In genomic region chr19:11377237-11377636, GRCh38 we compare ENCODE assay signal across 8 cellular contexts. TPM values are rescaled to one million over a fixed set of nuclear protein-coding genes. Genes with fewer than 3 reads are reported as not detected.
DNase-seq lines count a peak whose midpoint lies in the region; ATAC-seq and TF ChIP-seq lines count a peak whose summit lies in the region.

No MANE protein-coding gene starts in this region.

- POLR2A ChIA-PET in T-cell (lab: Charles Lee): interaction anchor here in 1 of 2 donors (0.6 to 0.8 kb wide), 2 partner anchors 95 to 711 kb away, joined by 4 to 7 read pairs; no protein-coding TSS in a partner anchor

- TF ChIP-seq CTCF in left ventricle myocardium inferior (IDR thresholded peaks at IDR 0.05; ENCODE audit: borderline replicate concordance) (no peak), heart right ventricle (IDR thresholded peaks at IDR 0.05) (no peak)

- peaks cover 5% of the 10 kb centered on the region for H3K36me3 Mint-ChIP-seq in T-cell
- H3K36me3 Mint-ChIP-seq in stimulated activated naive B cell treated with anti-CD40 and anti-IgM and Interleukin-4, amounts not matched to agents 10 μg/mL and 1 μg/mL and 100 μg/mL, for 72 hours: peaks cover 10 to 12% of the 10 kb centered on the region in 2 donors

- no peak for ATAC-seq in heart right ventricle
- ATAC-seq in T-cell (replicated peaks in 1 of 4): no peak
- ATAC-seq in stimulated activated naive B cell treated with anti-CD40 and anti-IgM and Interleukin-4, amounts not matched to agents 10 μg/mL and 1 μg/mL and 100 μg/mL, for 72 hours (replicated peaks): no peak
- no peak for ATAC-seq in GM21381 (IDR thresholded peaks at IDR 0.05; ENCODE audit: unreplicated experiment)
- no peak for ATAC-seq in GM19455 (IDR thresholded peaks at IDR 0.05; ENCODE audit: unreplicated experiment)

- H3K9me3 ChIP-seq in left ventricle myocardium inferior (replicated peaks): no peaks in the 10 kb centered on the region
- no peaks in the 10 kb centered on the region for H3K9me3 ChIP-seq in heart right ventricle
- no peaks in the 10 kb centered on the region for H3K9me3 ChIP-seq in esophagus (ENCODE audit: control insufficient read depth in 2 of 2, insufficient read depth in 1 of 2, low read depth in 1 of 2, low read length in 1 of 2)

- H3K27ac ChIP-seq in left ventricle myocardium inferior (replicated peaks) (peak overlapping the region; percentile 97), heart right ventricle (peak overlapping the region in 4 of 10 donors; percentile 10 to 95 (median 68)), esophagus (ENCODE audit: low read depth in 2 of 2, low read length in 1 of 2) (peak overlapping the region; percentile 17 to 66)

- peak overlapping the region in 2 of 3 donors; percentile 28 to 45 for H3K4me3 Mint-ChIP-seq in T-cell
- peak overlapping the region; percentile 45 to 70 for H3K4me3 Mint-ChIP-seq in stimulated activated naive B cell treated with anti-CD40 and anti-IgM and Interleukin-4, amounts not matched to agents 10 μg/mL and 1 μg/mL and 100 μg/mL, for 72 hours

- H3K27me3 ChIP-seq in left ventricle myocardium inferior (ENCODE audit: low read depth) (peaks cover under 1% of the 10 kb centered on the region), heart right ventricle (peaks cover 0 to 5% (median 0%) of the 10 kb centered on the region in 7 donors), esophagus (ENCODE audit: control insufficient read depth in 1 of 2, insufficient read depth in 2 of 2, low read length in 2 of 2) (no peaks in the 10 kb centered on the region)

- H3K36me3 ChIP-seq in left ventricle myocardium inferior (no peaks in the 10 kb centered on the region), heart right ventricle (peaks cover 0 to 13% (median 0%) of the 10 kb centered on the region in 9 donors), esophagus (ENCODE audit: control insufficient read depth in 2 of 2, insufficient read depth in 2 of 2, low read length in 1 of 2) (peaks cover 0 to 4% of the 10 kb centered on the region in 2 donors)

- H3K4me3 ChIP-seq in left ventricle myocardium inferior (no peak overlapping the region), heart right ventricle (no peak overlapping the region), esophagus (ENCODE audit: low read depth in 1 of 2, low read length in 2 of 2) (no peak overlapping the region)

- intact Hi-C loops in left ventricle myocardium inferior (cut with micrococcal nuclease): no loop called here
- intact Hi-C loops in heart right ventricle (cut with DNase I): loop anchor here in 3 of 10 donors (5.0 to 10.0 kb wide), 4 partner anchors 70 to 218 kb away; partner anchors contain the start of genes TSPAN16 (in 1 of the 3) and ZNF627 (in 1 of the 3)

- no peaks in the 10 kb centered on the region for H3K9me3 Mint-ChIP-seq in T-cell
- H3K9me3 Mint-ChIP-seq in stimulated activated naive B cell treated with anti-CD40 and anti-IgM and Interleukin-4, amounts not matched to agents 10 μg/mL and 1 μg/mL and 100 μg/mL, for 72 hours: peaks cover 0 to 2% of the 10 kb centered on the region in 2 donors

- DNase-seq in left ventricle myocardium inferior (no peak), heart right ventricle (no peak), T-cell (no peak), NCI-H2107 treated with DMSO at 0.1 percent for 48 hours (lab: John Stamatoyannopoulos, UW; ENCODE audit: unreplicated experiment) (no peak)
- no peak for DNase-seq in stimulated activated naive B cell treated with anti-CD40 and anti-IgM and Interleukin-4, amounts not matched to agents 10 μg/mL and 1 μg/mL and 100 μg/mL, for 72 hours

- H3K27me3 Mint-ChIP-seq in T-cell: peaks cover 0 to 8% of the 10 kb centered on the region in 2 donors
- H3K27me3 Mint-ChIP-seq in stimulated activated naive B cell treated with anti-CD40 and anti-IgM and Interleukin-4, amounts not matched to agents 10 μg/mL and 1 μg/mL and 100 μg/mL, for 72 hours: no peaks in the 10 kb centered on the region

- peaks cover 66% of the 10 kb centered on the region for H3K4me1 ChIP-seq in left ventricle myocardium inferior
- H3K4me1 ChIP-seq in heart right ventricle: peaks cover 9 to 64% (median 48%) of the 10 kb centered on the region in 9 donors
- H3K4me1 ChIP-seq in esophagus (ENCODE audit: control insufficient read depth in 2 of 2, insufficient read depth in 2 of 2, low read length in 1 of 2): peaks cover 11 to 26% of the 10 kb centered on the region in 2 donors

- CTCF ChIA-PET in T-cell (lab: Charles Lee): interaction anchor here (0.6 to 0.7 kb wide), 3 partner anchors 14 to 104 kb away, joined by 5 to 6 read pairs (median 5); no protein-coding TSS in a partner anchor

- H3K4me1 Mint-ChIP-seq in T-cell: peaks cover 44 to 53% (median 47%) of the 10 kb centered on the region in 3 donors
- H3K4me1 Mint-ChIP-seq in stimulated activated naive B cell treated with anti-CD40 and anti-IgM and Interleukin-4, amounts not matched to agents 10 μg/mL and 1 μg/mL and 100 μg/mL, for 72 hours: peaks cover 34 to 45% of the 10 kb centered on the region in 2 donors

- peak overlapping the region; percentile 72 to 79 for H3K27ac Mint-ChIP-seq in T-cell
- H3K27ac Mint-ChIP-seq in stimulated activated naive B cell treated with anti-CD40 and anti-IgM and Interleukin-4, amounts not matched to agents 10 μg/mL and 1 μg/mL and 100 μg/mL, for 72 hours: peak overlapping the region; percentile 33

RNA-seq across cellular contexts. Expression of gene SWSAP1, which starts 2.8 kb away (rescaled TPM):
- 1.1 TPM for total RNA-seq in left ventricle myocardium inferior
- total RNA-seq in heart right ventricle: 1 to 10 TPM in 8 of 10 donors, under 1 TPM in 2; 0.53 to 2.1 (median 1.6) TPM
- polyA plus RNA-seq in heart right ventricle: 1 to 10 TPM; 2.1 to 3.1 TPM
- total RNA-seq in T-cell: 1 to 10 TPM; 1.6 to 5.5 (median 4.3) TPM
- polyA plus RNA-seq in esophagus: 1 to 10 TPM; 2.2 to 2.8 TPM

RNA-seq across cellular contexts. Expression of gene EPOR, which starts 6.9 kb away (rescaled TPM):
- total RNA-seq in left ventricle myocardium inferior (6.0 TPM), heart right ventricle (1 to 10 TPM; 3.8 to 9.1 (median 4.7) TPM), T-cell (10 to 100 TPM in 1 of 5 donors, 1 to 10 TPM in 4; 5.9 to 11.0 (median 6.7) TPM)
- polyA plus RNA-seq in heart right ventricle (10 to 100 TPM in 1 of 2 donors, 1 to 10 TPM in 1; 6.2 to 14.7 TPM), esophagus (1 to 10 TPM; 1.2 to 1.4 TPM)

RNA-seq across cellular contexts. Expression of gene PLPPR2, which starts 22.0 kb away (rescaled TPM):
- total RNA-seq in left ventricle myocardium inferior (10.6 TPM), heart right ventricle (10 to 100 TPM in 5 of 10 donors, 1 to 10 TPM in 5; 4.1 to 19.8 (median 10.3) TPM), T-cell (10 to 100 TPM in 3 of 5 donors, 1 to 10 TPM in 2; 8.6 to 16.2 (median 10.7) TPM)
- polyA plus RNA-seq in heart right ventricle (10 to 100 TPM; 10.0 to 13.2 TPM), esophagus (1 to 10 TPM; 7.3 to 8.6 TPM)

RNA-seq across cellular contexts. Expression of gene CCDC159, which starts 30.9 kb away (rescaled TPM):
- total RNA-seq in left ventricle myocardium inferior: 24.5 TPM
- total RNA-seq in heart right ventricle: 10 to 100 TPM; 13.4 to 25.5 (median 19.7) TPM
- polyA plus RNA-seq in heart right ventricle: 10 to 100 TPM; 13.0 to 79.9 TPM
- total RNA-seq in T-cell: 10 to 100 TPM; 59.7 to 81.8 (median 69.6) TPM
- polyA plus RNA-seq in esophagus: 10 to 100 TPM; 22.5 to 47.6 TPM

RNA-seq across cellular contexts. Expression of gene TMEM205, which starts 31.2 kb away (rescaled TPM):
- total RNA-seq in left ventricle myocardium inferior (77.8 TPM), heart right ventricle (100 to 1,000 TPM in 2 of 10 donors, 10 to 100 TPM in 8; 65.1 to 114 (median 83.8) TPM), T-cell (10 to 100 TPM; 15.6 to 32.9 (median 27.0) TPM)
- polyA plus RNA-seq in heart right ventricle (100 to 1,000 TPM in 1 of 2 donors, 10 to 100 TPM in 1; 89.4 to 184 TPM), esophagus (10 to 100 TPM; 39.8 to 67.1 TPM)
